30 cellular contexts compared by ENCODE assay signal in the genomic region with DNA sequence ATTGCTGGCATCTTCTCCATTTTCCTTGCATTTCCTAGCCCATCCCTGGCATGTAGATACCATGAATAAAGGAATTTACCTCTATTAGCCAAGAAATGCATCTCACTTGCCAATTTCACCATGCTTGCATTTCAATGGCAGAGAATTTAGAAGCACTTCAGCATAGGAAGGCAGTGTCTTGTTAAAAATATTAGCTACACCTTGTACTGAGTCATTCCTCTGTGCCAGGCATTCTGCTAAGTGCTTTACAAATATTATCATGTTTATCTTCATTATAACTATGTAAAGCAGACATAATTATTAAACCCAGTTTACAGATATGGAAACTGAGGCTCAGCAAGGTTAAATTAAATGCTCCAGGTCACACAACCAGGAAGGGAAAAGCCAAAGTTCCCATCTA.
"Had no signal": no experiment of that assay in that cellular context is flagged by ENCODE, and none has a peak within 500 bp of the region (broad histone marks: within the 10 kb centered on the region; RNA-seq: fewer than 3 reads in every experiment).

No MANE protein-coding gene starts in this region.

- H3K4me3 Mint-ChIP-seq: activated CD4-positive, alpha-beta T cell treated with anti-CD3 and anti-CD28 coated beads for 36 hours; activated CD8-positive, alpha-beta memory T cell treated with anti-CD3 and anti-CD28 coated beads, Interleukin-2, amount 10 ng/mL, durations not matched to agents 7 days and 5 days; activated CD8-positive, alpha-beta T cell treated with anti-CD3 and anti-CD28 coated beads, Interleukin-2, amount 10 ng/mL, durations not matched to agents 7 days and 5 days; activated naive CD4-positive, alpha-beta T cell treated with anti-CD3 and anti-CD28 coated beads, Interleukin-2, amount 50 U/mL, for 24 hours; immature natural killer cell; naive B cell; stimulated activated memory B cell treated with anti-CD40 and anti-IgM and Interleukin-4, amounts not matched to agents 10 μg/mL and 1 μg/mL and 100 μg/mL, for 72 hours; stimulated activated naive CD8-positive, alpha-beta T cell treated with anti-CD3 and anti-CD28 coated beads, Interleukin-15, amount 100 ng/mL, for 72 hours; T-helper 2 cell treated with Interferon-gamma antibody and Interleukin-4, amounts not matched to agents 5 μg/mL and 100 μg/mL, for 36 hours; type B pancreatic cell had no signal

- FAIRE-seq: kidney, small intestine had no signal

- H3K9me3 Mint-ChIP-seq: activated T-helper 2 cell treated with anti-CD3 and anti-CD28 coated beads, Interferon-gamma antibody, Interleukin-2, Interleukin-4, amounts not matched to agents 10 μg/mL and 5 μg/mL and 100 μg/mL, durations not matched to agents 14 hours and 24 hours and 36 hours had no signal

- H3K4me1 ChIP-seq: lower lobe of right lung had no signal

- H3K27me3 ChIP-seq: brain microvascular endothelial cell, dorsolateral prefrontal cortex, gastroesophageal sphincter, ovary had no signal

- H3K9me3 ChIP-seq: lower lobe of right lung, ovary had no signal

- H3K27me3 Mint-ChIP-seq: progenitor cell of endocrine pancreas; stimulated activated memory B cell treated with anti-CD40 and anti-IgM and Interleukin-4, amounts not matched to agents 10 μg/mL and 1 μg/mL and 100 μg/mL, for 72 hours; type B pancreatic cell had no signal

- H3K36me3 ChIP-seq: brain microvascular endothelial cell, gastroesophageal sphincter, lower lobe of right lung, ovary had no signal

- H3K4me1 Mint-ChIP-seq: activated CD4-positive, alpha-beta T cell treated with anti-CD3 and anti-CD28 coated beads for 36 hours; activated CD8-positive, alpha-beta memory T cell treated with anti-CD3 and anti-CD28 coated beads, Interleukin-2, amount 10 ng/mL, durations not matched to agents 7 days and 5 days; activated naive CD4-positive, alpha-beta T cell treated with anti-CD3 and anti-CD28 coated beads, Interleukin-2, amount 50 U/mL, for 24 hours; immature natural killer cell; naive B cell; stimulated activated memory B cell treated with anti-CD40 and anti-IgM and Interleukin-4, amounts not matched to agents 10 μg/mL and 1 μg/mL and 100 μg/mL, for 72 hours; stimulated activated naive CD8-positive, alpha-beta T cell treated with anti-CD3 and anti-CD28 coated beads, Interleukin-15, amount 100 ng/mL, for 72 hours had no signal

- ATAC-seq: activated CD4-positive, alpha-beta T cell treated with anti-CD3 and anti-CD28 coated beads for 36 hours; activated CD8-positive, alpha-beta memory T cell treated with anti-CD3 and anti-CD28 coated beads, Interleukin-2, amount 10 ng/mL, durations not matched to agents 7 days and 5 days; activated CD8-positive, alpha-beta T cell treated with anti-CD3 and anti-CD28 coated beads, Interleukin-2, amount 10 ng/mL, durations not matched to agents 7 days and 5 days; gastroesophageal sphincter; left lobe of liver; lower lobe of right lung; sciatic nerve; stimulated activated memory B cell treated with anti-CD40 and anti-IgM and Interleukin-4, amounts not matched to agents 10 μg/mL and 1 μg/mL and 100 μg/mL, for 72 hours; stimulated activated naive CD8-positive, alpha-beta T cell treated with anti-CD3 and anti-CD28 coated beads, Interleukin-15, amount 100 ng/mL, for 72 hours had no signal

- H3K4me3 ChIP-seq: coronary artery, dorsolateral prefrontal cortex, gastroesophageal sphincter, lower lobe of right lung, ovary had no signal

- H3K27ac Mint-ChIP-seq: activated CD4-positive, alpha-beta T cell treated with anti-CD3 and anti-CD28 coated beads for 36 hours; activated CD8-positive, alpha-beta memory T cell treated with anti-CD3 and anti-CD28 coated beads, Interleukin-2, amount 10 ng/mL, durations not matched to agents 7 days and 5 days; activated CD8-positive, alpha-beta T cell treated with anti-CD3 and anti-CD28 coated beads, Interleukin-2, amount 10 ng/mL, durations not matched to agents 7 days and 5 days; activated naive CD4-positive, alpha-beta T cell treated with anti-CD3 and anti-CD28 coated beads, Interleukin-2, amount 50 U/mL, for 24 hours; activated T-helper 2 cell treated with anti-CD3 and anti-CD28 coated beads, Interferon-gamma antibody, Interleukin-2, Interleukin-4, amounts not matched to agents 10 μg/mL and 5 μg/mL and 100 μg/mL, durations not matched to agents 14 hours and 24 hours and 36 hours; immature natural killer cell; naive B cell; progenitor cell of endocrine pancreas; stimulated activated memory B cell treated with anti-CD40 and anti-IgM and Interleukin-4, amounts not matched to agents 10 μg/mL and 1 μg/mL and 100 μg/mL, for 72 hours; stimulated activated naive CD8-positive, alpha-beta T cell treated with anti-CD3 and anti-CD28 coated beads, Interleukin-15, amount 100 ng/mL, for 72 hours; T-helper 2 cell treated with Interferon-gamma antibody and Interleukin-4, amounts not matched to agents 5 μg/mL and 100 μg/mL, for 36 hours; type B pancreatic cell had no signal

- H3K36me3 Mint-ChIP-seq: activated CD8-positive, alpha-beta memory T cell treated with anti-CD3 and anti-CD28 coated beads, Interleukin-2, amount 10 ng/mL, durations not matched to agents 7 days and 5 days; type B pancreatic cell had no signal

- H3K27ac ChIP-seq: brain microvascular endothelial cell, dorsolateral prefrontal cortex, gastroesophageal sphincter, lower lobe of right lung, ovary had no signal

- DNase-seq: activated CD4-positive, alpha-beta T cell treated with anti-CD3 and anti-CD28 coated beads for 36 hours; activated CD4-positive, CD25-positive, alpha-beta regulatory T cell; activated CD8-positive, alpha-beta memory T cell treated with anti-CD3 and anti-CD28 coated beads, Interleukin-2, amount 10 ng/mL, durations not matched to agents 7 days and 5 days; activated CD8-positive, alpha-beta T cell treated with anti-CD3 and anti-CD28 coated beads, Interleukin-2, amount 10 ng/mL, durations not matched to agents 7 days and 5 days; activated T-cell treated with anti-CD3 and anti-CD28 coated beads, Interleukin-2, amount 50 U/mL, for 48 hours; dorsolateral prefrontal cortex; effector memory CD4-positive, alpha-beta T cell; immature natural killer cell; lower lobe of right lung; naive B cell; ovary; retina; stimulated activated CD4-positive, alpha-beta T cell treated with anti-CD3 and anti-CD28 coated beads, Interleukin-1b, Interleukin-23, amount 100 ng/mL, for 48 hours; stimulated activated CD4-positive, alpha-beta T cell treated with anti-CD3 and anti-CD28 coated beads, Interleukin-4, amount 100 ng/mL, for 4 hours; stimulated activated CD8-positive, alpha-beta memory T cell treated with anti-CD3 and anti-CD28 coated beads, Interleukin-4, amount 100 ng/mL, for 48 hours; stimulated activated naive CD8-positive, alpha-beta T cell treated with anti-CD3 and anti-CD28 coated beads, Interleukin-15, amount 100 ng/mL, for 72 hours; T-helper 1 cell had no signal
